In genomic region chr4:126758493-126758892, GRCh38 we compare ENCODE assay signal across 1 cellular context.
TF ChIP-seq lines count a peak whose summit lies in the region.

No MANE protein-coding gene starts in this region.

TF ChIP-seq in K562, 482 proteins besides CTCF, POLR2A, EP300 and RAD21:
- TF ChIP-seq, protein P1, sequence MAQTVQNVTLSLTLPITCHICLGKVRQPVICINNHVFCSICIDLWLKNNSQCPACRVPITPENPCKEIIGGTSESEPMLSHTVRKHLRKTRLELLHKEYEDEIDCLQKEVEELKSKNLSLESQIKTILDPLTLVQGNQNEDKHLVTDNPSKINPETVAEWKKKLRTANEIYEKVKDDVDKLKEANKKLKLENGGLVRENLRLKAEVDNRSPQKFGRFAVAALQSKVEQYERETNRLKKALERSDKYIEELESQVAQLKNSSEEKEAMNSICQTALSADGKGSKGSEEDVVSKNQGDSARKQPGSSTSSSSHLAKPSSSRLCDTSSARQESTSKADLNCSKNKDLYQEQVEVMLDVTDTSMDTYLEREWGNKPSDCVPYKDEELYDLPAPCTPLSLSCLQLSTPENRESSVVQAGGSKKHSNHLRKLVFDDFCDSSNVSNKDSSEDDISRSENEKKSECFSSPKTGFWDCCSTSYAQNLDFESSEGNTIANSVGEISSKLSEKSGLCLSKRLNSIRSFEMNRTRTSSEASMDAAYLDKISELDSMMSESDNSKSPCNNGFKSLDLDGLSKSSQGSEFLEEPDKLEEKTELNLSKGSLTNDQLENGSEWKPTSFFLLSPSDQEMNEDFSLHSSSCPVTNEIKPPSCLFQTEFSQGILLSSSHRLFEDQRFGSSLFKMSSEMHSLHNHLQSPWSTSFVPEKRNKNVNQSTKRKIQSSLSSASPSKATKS (CRISPR knock-in tag; IDR thresholded peaks at IDR 0.05), result no peak
- TF ChIP-seq ATF3 (IDR thresholded peaks at IDR 0.05), result no peak
- TF ChIP-seq ATF3 (CRISPR knock-in tag; conservative IDR thresholded peaks at IDR 0.05), result no peak
- TF ChIP-seq BRF1 (IDR thresholded peaks at IDR 0.05; ENCODE audit: borderline replicate concordance, extremely low read depth, insufficient read length), result no peak
- TF ChIP-seq ZNF311 (CRISPR knock-in tag; IDR thresholded peaks at IDR 0.05), result no peak
- no peak for TF ChIP-seq SRSF9 (IDR thresholded peaks at IDR 0.05; ENCODE audit: borderline replicate concordance, low read depth, low read length)
- TF ChIP-seq MCM3 (IDR thresholded peaks at IDR 0.05), result no peak
- no peak for TF ChIP-seq ZNF696 (CRISPR knock-in tag; conservative IDR thresholded peaks at IDR 0.05)
- no peak for TF ChIP-seq PTBP1 (IDR thresholded peaks at IDR 0.05; ENCODE audit: low read depth, low read length)
- TF ChIP-seq, protein P2, sequence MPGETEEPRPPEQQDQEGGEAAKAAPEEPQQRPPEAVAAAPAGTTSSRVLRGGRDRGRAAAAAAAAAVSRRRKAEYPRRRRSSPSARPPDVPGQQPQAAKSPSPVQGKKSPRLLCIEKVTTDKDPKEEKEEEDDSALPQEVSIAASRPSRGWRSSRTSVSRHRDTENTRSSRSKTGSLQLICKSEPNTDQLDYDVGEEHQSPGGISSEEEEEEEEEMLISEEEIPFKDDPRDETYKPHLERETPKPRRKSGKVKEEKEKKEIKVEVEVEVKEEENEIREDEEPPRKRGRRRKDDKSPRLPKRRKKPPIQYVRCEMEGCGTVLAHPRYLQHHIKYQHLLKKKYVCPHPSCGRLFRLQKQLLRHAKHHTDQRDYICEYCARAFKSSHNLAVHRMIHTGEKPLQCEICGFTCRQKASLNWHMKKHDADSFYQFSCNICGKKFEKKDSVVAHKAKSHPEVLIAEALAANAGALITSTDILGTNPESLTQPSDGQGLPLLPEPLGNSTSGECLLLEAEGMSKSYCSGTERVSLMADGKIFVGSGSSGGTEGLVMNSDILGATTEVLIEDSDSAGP (CRISPR knock-in tag; IDR thresholded peaks at IDR 0.05), result no peak
- no peak for TF ChIP-seq SLC30A9 (CRISPR knock-in tag; IDR thresholded peaks at IDR 0.05)
- TF ChIP-seq MEF2D (tag; conservative IDR thresholded peaks at IDR 0.05; ENCODE audit: low read depth), result no peak
